21 cellular contexts compared by ENCODE assay signal in the genomic region with DNA sequence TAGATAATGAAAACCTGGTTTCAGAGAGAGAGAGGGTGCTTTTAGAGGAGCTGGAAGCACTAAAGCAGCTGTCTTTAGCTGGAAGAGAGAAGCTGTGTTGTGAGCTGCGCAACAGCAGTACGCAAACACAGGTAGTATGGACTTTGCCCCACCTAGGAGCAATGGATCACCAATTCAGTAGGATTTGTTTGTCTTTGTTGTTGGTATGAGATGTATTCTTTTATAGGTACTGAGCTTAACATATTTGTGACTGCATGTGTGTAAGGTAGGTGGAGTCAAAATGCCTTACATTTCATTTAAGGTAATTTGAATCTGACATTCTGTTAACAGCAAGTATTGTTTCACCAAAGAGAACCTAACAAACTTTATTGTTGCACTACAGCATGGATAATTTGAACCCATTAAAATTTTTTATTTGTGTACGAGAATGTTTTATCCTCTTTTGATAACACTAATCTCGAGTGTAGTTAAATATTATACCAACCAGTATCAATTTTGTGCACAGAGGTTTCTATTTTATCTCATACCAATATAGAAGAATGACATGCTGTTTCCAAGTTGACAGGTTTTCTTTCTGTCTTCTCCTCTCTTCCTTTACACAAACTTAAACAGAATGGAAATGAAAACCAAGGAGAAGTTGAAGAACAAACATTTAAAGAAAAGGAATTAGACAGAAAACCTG.
DNase-seq lines count a peak whose midpoint lies in the region; ATAC-seq, FAIRE-seq and TF ChIP-seq lines count a peak whose summit lies in the region.
"Had no signal": no experiment of that assay in that cellular context is flagged by ENCODE, and none has a peak within 500 bp of the region (broad histone marks: within the 10 kb centered on the region; RNA-seq: fewer than 3 reads in every experiment).

No MANE protein-coding gene starts in this region.

- TF ChIP-seq POLR2A in HepG2 (IDR thresholded peaks at IDR 0.05; ENCODE audit: insufficient read depth in 1 of 2, low read depth in 2 of 2, low read length in 2 of 2), result peak in 1 of 2 experiments; percentile 31; a peak in 1 of 4 replicates

- intact Hi-C loops in HepG2 (cut with micrococcal nuclease; ENCODE audit: unreplicated experiment), result loop anchor here (2.0 to 5.0 kb wide), 3 partner anchors 100 to 385 kb away; a partner anchor contains a TSS

- no peaks in the 10 kb centered on the region for H3F3A ChIP-seq in smooth muscle cell (ENCODE audit: low read depth)

- DNase-seq in HepG2 (ENCODE audit: low spot score) (peak; percentile 96), smooth muscle cell (lab: John Stamatoyannopoulos, UW; ENCODE audit: unreplicated experiment) (no peak), HEK293T (ENCODE audit: extremely low spot score) (no peak)
- DNase-seq in stimulated activated effector memory CD8-positive, alpha-beta T cell treated with anti-CD3 and anti-CD28 coated beads, Interleukin-12 subunit alpha, Interleukin-12 subunit beta, amount 100 ng/mL, for 72 hours (ENCODE audit: low spot score in 2 of 2), result no peak
- DNase-seq: activated CD4-positive, alpha-beta T cell treated with anti-CD3 and anti-CD28 coated beads, Interleukin-2, amount 50 U/mL, for 48 hours; anterior cingulate cortex; cerebellar nuclear complex; endodermal cell; glutamatergic neuron; Karpas-422; natural killer cell; NCI-H1092; NCI-H2081 treated with DMSO at 0.1 percent for 48 hours; NCI-H510A; SIG-M5; stimulated activated CD4-positive, alpha-beta T cell treated with anti-CD3 and anti-CD28 coated beads, Interleukin-12 subunit alpha, Interleukin-12 subunit beta, amount 100 ng/mL, for 4 hours had no signal

- POLR2A ChIA-PET in HepG2 (lab: Yijun Ruan, JAX), result interaction anchor here (0.6 to 1.1 kb wide), 6 partner anchors 18 to 203 kb away, joined by 3 to 11 read pairs (median 4); a partner anchor contains a TSS
- POLR2A ChIA-PET in HEK293T (lab: Yijun Ruan, JAX), result no interaction called here

- no peaks in the 10 kb centered on the region for H3K4me1 Mint-ChIP-seq in stimulated activated effector memory CD8-positive, alpha-beta T cell treated with anti-CD3 and anti-CD28 coated beads, Interleukin-12 subunit alpha, Interleukin-12 subunit beta, amount 100 ng/mL, for 72 hours
- H3K4me1 Mint-ChIP-seq: endodermal cell, natural killer cell had no signal

- no peaks in the 10 kb centered on the region for H3K27me3 ChIP-seq in HepG2 (ENCODE audit: control insufficient read depth in 1 of 2, insufficient read depth in 2 of 2, low read length in 2 of 2)
- H3K27me3 ChIP-seq in smooth muscle cell (ENCODE audit: low read depth), result no peaks in the 10 kb centered on the region

- H3K9ac ChIP-seq in HepG2 (ENCODE audit: insufficient read depth, low read depth, low read length) (no peak overlapping the region), smooth muscle cell (ENCODE audit: low read depth) (no peak overlapping the region)

- H2AFZ ChIP-seq in HepG2 (ENCODE audit: low read length) (no peak overlapping the region), smooth muscle cell (ENCODE audit: low read depth) (no peak overlapping the region)

- peak; percentile 100 for ATAC-seq in HepG2
- ATAC-seq in stimulated activated effector memory CD8-positive, alpha-beta T cell treated with anti-CD3 and anti-CD28 coated beads, Interleukin-12 subunit alpha, Interleukin-12 subunit beta, amount 100 ng/mL, for 72 hours, result no peak
- no peak for ATAC-seq in GM19351 (IDR thresholded peaks at IDR 0.05; ENCODE audit: unreplicated experiment)
- ATAC-seq: natural killer cell had no signal

- H3K36me3 ChIP-seq in HepG2 (replicated peaks in 1 of 2; ENCODE audit: control insufficient read depth in 1 of 2, insufficient read depth in 2 of 2, low read length in 2 of 2), result peaks cover 0 to 14% of the 10 kb centered on the region in 2 experiments; a peak in 4 of 5 replicates
- peaks cover 36% of the 10 kb centered on the region for H3K36me3 ChIP-seq in smooth muscle cell (ENCODE audit: low read depth)
- H3K36me3 ChIP-seq: prostate gland had no signal

- no peak overlapping the region for H3K27ac Mint-ChIP-seq in stimulated activated effector memory CD8-positive, alpha-beta T cell treated with anti-CD3 and anti-CD28 coated beads, Interleukin-12 subunit alpha, Interleukin-12 subunit beta, amount 100 ng/mL, for 72 hours
- H3K27ac Mint-ChIP-seq: endodermal cell, natural killer cell had no signal

- no peaks in the 10 kb centered on the region for H3K9me3 Mint-ChIP-seq in stimulated activated effector memory CD8-positive, alpha-beta T cell treated with anti-CD3 and anti-CD28 coated beads, Interleukin-12 subunit alpha, Interleukin-12 subunit beta, amount 100 ng/mL, for 72 hours
- H3K9me3 Mint-ChIP-seq: endodermal cell, natural killer cell had no signal

- H3K4me2 ChIP-seq in HepG2 (ENCODE audit: low read depth, low read length), result peak overlapping the region; percentile 48
- no peak overlapping the region for H3K4me2 ChIP-seq in smooth muscle cell

- H4K20me1 ChIP-seq in HepG2 (ENCODE audit: insufficient read depth, low read length) (no peaks in the 10 kb centered on the region), smooth muscle cell (ENCODE audit: low read depth) (no peaks in the 10 kb centered on the region)

- TSS peak; percentile 17 for BruUV-seq in HepG2 (replicated peaks; lab: Mats Ljungman, UMichigan)

- TF ChIP-seq EP300 in HepG2 (IDR thresholded peaks at IDR 0.05; ENCODE audit: low read depth in 2 of 2, low read length in 2 of 2) (peak; percentile 58 to 71; a peak in 3 of 4 replicates), HepG2 (CRISPR knock-in tag; IDR thresholded peaks at IDR 0.05; ENCODE audit: borderline replicate concordance) (peak; percentile 54; the same call in 1 of the 2 replicates)

- peaks cover 90% of the 10 kb centered on the region for H3K36me3 Mint-ChIP-seq in stimulated activated effector memory CD8-positive, alpha-beta T cell treated with anti-CD3 and anti-CD28 coated beads, Interleukin-12 subunit alpha, Interleukin-12 subunit beta, amount 100 ng/mL, for 72 hours

- H3K9me3 ChIP-seq in HepG2 (ENCODE audit: low read length) (no peaks in the 10 kb centered on the region), smooth muscle cell (replicated peaks; ENCODE audit: low read depth) (no peaks in the 10 kb centered on the region)
- H3K9me3 ChIP-seq: prostate gland had no signal

- FAIRE-seq in G401.6 (lab: Jason Lieb, UNC) (peak; percentile 25), HepG2 (lab: Jason Lieb, UNC) (peak; percentile 78)
- FAIRE-seq: H1 had no signal

- CTCF ChIA-PET in HepG2 (lab: Yijun Ruan, JAX; ENCODE audit: low intra/inter-chr PET ratio, low total read pairs), result no interaction called here
- CTCF ChIA-PET in HEK293T (lab: Yijun Ruan, JAX), result no interaction called here

- no peak for TF ChIP-seq CTCF in VCaP (conservative IDR thresholded peaks at IDR 0.05)
- TF ChIP-seq CTCF in HepG2 (CRISPR knock-in tag; IDR thresholded peaks at IDR 0.05), result no peak
- TF ChIP-seq CTCF in smooth muscle cell (IDR thresholded peaks at IDR 0.05; ENCODE audit: borderline replicate concordance, insufficient read depth, poor library complexity, severe bottlenecking), result no peak

- no peak overlapping the region for H3K4me3 Mint-ChIP-seq in stimulated activated effector memory CD8-positive, alpha-beta T cell treated with anti-CD3 and anti-CD28 coated beads, Interleukin-12 subunit alpha, Interleukin-12 subunit beta, amount 100 ng/mL, for 72 hours
- H3K4me3 Mint-ChIP-seq: endodermal cell, natural killer cell had no signal

- H3K4me3 ChIP-seq in HepG2 (replicated peaks in 1 of 3; ENCODE audit: insufficient read depth in 1 of 3, low read depth in 2 of 3, low read length in 3 of 3) (no peak overlapping the region; a peak in 1 of 6 replicates), smooth muscle cell (peak overlapping the region; percentile 27)
- H3K4me3 ChIP-seq: prostate gland had no signal

- in situ Hi-C loops in HepG2 (cut with HindIII; ENCODE audit: extremely low pct_ligation_motif_present, low pct_unique_long_range_greater_than_20kb), result no loop called here

- 17% methylated on average over 4 of the region's 4 CpGs for WGBS in HepG2 (ENCODE audit: low lambda C conversion rate)
- 90% methylated on average over 4 of the region's 4 CpGs for WGBS in smooth muscle cell (ENCODE audit: low lambda C conversion rate)

- TF ChIP-seq RAD21 in HepG2 (CRISPR knock-in tag; IDR thresholded peaks at IDR 0.05), result 0 out of 2 replicates have a peak, but pooled peaks have one; percentile 36

- H3K27ac ChIP-seq in VCaP, result peak overlapping the region; percentile 86
- H3K27ac ChIP-seq in HepG2 (ENCODE audit: extremely low read length, insufficient read depth, low read length), result peak overlapping the region; percentile 67
- no peak overlapping the region for H3K27ac ChIP-seq in smooth muscle cell (ENCODE audit: low read depth)
- H3K27ac ChIP-seq: prostate gland had no signal

- peaks cover 22% of the 10 kb centered on the region for H3K4me1 ChIP-seq in HepG2 (ENCODE audit: insufficient read depth, low read length)
- no peaks in the 10 kb centered on the region for H3K4me1 ChIP-seq in smooth muscle cell (ENCODE audit: low read depth)
- H3K4me1 ChIP-seq: prostate gland had no signal

- H3K79me2 ChIP-seq in HepG2 (ENCODE audit: insufficient read depth, low read length), result no peaks in the 10 kb centered on the region
- no peaks in the 10 kb centered on the region for H3K79me2 ChIP-seq in smooth muscle cell (ENCODE audit: low read depth)

TF ChIP-seq in HepG2, 621 proteins besides CTCF, POLR2A, EP300 and RAD21 (continues in another document):
- TF ChIP-seq MTA3 (CRISPR knock-in tag; IDR thresholded peaks at IDR 0.05) (no peak), NCOA1 (CRISPR knock-in tag; IDR thresholded peaks at IDR 0.05) (no peak)

TF ChIP-seq in HEK293T, 16 proteins besides CTCF, POLR2A, EP300 and RAD21 (continues in another document):
- no peak for TF ChIP-seq TARDBP (IDR thresholded peaks at IDR 0.05)
- no peak for TF ChIP-seq FOXM1 (IDR thresholded peaks at IDR 0.05; ENCODE audit: borderline replicate concordance)
- TF ChIP-seq, protein P1, sequence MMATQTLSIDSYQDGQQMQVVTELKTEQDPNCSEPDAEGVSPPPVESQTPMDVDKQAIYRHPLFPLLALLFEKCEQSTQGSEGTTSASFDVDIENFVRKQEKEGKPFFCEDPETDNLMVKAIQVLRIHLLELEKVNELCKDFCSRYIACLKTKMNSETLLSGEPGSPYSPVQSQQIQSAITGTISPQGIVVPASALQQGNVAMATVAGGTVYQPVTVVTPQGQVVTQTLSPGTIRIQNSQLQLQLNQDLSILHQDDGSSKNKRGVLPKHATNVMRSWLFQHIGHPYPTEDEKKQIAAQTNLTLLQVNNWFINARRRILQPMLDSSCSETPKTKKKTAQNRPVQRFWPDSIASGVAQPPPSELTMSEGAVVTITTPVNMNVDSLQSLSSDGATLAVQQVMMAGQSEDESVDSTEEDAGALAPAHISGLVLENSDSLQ (IDR thresholded peaks at IDR 0.05), result no peak
- no peak for TF ChIP-seq SP1 (IDR thresholded peaks at IDR 0.05)
- TF ChIP-seq L3MBTL2 (conservative IDR thresholded peaks at IDR 0.05), result no peak
- TF ChIP-seq FOXA1 (IDR thresholded peaks at IDR 0.05), result no peak
- no peak for TF ChIP-seq ARNT (IDR thresholded peaks at IDR 0.05)
- TF ChIP-seq HDGF (IDR thresholded peaks at IDR 0.05; ENCODE audit: borderline replicate concordance), result no peak
- TF ChIP-seq NFRKB (IDR thresholded peaks at IDR 0.05), result no peak
- TF ChIP-seq ELF4 (IDR thresholded peaks at IDR 0.05), result no peak
- no peak for TF ChIP-seq FOXK2 (IDR thresholded peaks at IDR 0.05)
- no peak for TF ChIP-seq CTBP1 (IDR thresholded peaks at IDR 0.05; ENCODE audit: borderline replicate concordance)
